In the genomic region with DNA sequence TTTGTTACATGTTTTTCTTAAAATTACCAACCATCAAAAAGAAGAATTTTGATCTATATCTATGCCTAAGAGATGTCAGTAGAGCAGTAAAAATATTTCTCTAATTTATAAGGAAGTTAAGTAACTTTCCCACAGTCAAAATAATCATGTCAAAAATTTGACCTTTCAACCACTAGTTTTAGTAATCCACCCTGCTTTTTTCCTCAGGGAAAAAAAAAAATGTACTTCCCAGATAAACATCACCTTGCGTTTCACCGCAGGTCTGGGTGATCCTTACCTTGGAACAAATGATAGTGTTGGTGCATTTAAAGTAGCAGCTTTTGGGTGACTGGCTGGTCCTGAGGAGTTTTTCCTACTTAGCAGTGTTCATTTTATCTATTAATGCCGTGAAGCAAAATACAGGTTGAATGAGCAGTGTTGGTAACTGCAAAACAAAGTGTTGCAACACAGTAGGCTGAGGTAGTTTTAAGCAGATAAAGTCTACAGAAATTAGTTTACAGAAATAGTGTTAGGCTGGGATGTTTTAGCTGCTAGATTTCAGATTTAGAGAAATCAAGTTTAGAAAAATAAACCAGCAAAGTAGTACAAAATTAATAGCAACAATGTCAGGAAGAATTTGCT, we compare ENCODE assay signal across 1 cellular context.
TF ChIP-seq lines count a peak whose summit lies in the region.

No MANE protein-coding gene starts in this region.

TF ChIP-seq in SK-N-SH, 30 proteins besides CTCF, POLR2A, EP300 and RAD21 (continued from another document):
- TF ChIP-seq NFIC (IDR thresholded peaks at IDR 0.05; ENCODE audit: borderline replicate concordance) (no peak), NRF1 (IDR thresholded peaks at IDR 0.05; ENCODE audit: low read depth, low read length) (no peak)
